ENCODE assay signal across 27 cellular contexts in genomic region chr15:63066302-63066701, GRCh38. TPM values are rescaled to one million over a fixed set of nuclear protein-coding genes. Genes with fewer than 3 reads are reported as not detected.
DNase-seq lines count a peak whose midpoint lies in the region; ATAC-seq, FAIRE-seq and TF ChIP-seq lines count a peak whose summit lies in the region.
"Had no signal": no experiment of that assay in that cellular context is flagged by ENCODE, and none has a peak within 500 bp of the region (broad histone marks: within the 10 kb centered on the region; RNA-seq: fewer than 3 reads in every experiment).

No MANE protein-coding gene starts in this region.

- ATAC-seq in GM21529 (IDR thresholded peaks at IDR 0.05; ENCODE audit: unreplicated experiment) (no peak), foreskin keratinocyte (no peak)
- ATAC-seq: activated CD8-positive, alpha-beta memory T cell treated with anti-CD3 and anti-CD28 coated beads, Interleukin-2, amount 10 ng/mL, durations not matched to agents 7 days and 5 days; CD8-positive, alpha-beta T cell; esophagus mucosa; gastrocnemius medialis; GM23338; HepG2; naive thymus-derived CD8-positive, alpha-beta T cell; PC-3; T-helper 17 cell had no signal

- H3K4me3 ChIP-seq in mesodermal cell (ENCODE audit: extremely low read depth, insufficient read depth, low read length, poor library complexity, severe bottlenecking) (no peak overlapping the region), transverse colon (no peak overlapping the region)
- H3K4me3 ChIP-seq: gastrocnemius medialis, GM23338, SJCRH30 had no signal

- H3K4me3 Mint-ChIP-seq in dendritic cell treated with granulocyte-macrophage colony-stimulating factor and Interleukin-4, amounts not matched to agents 40 ng/mL and 50 ng/mL, for 4 days = no peak overlapping the region
- H3K4me3 Mint-ChIP-seq: activated CD4-positive, alpha-beta T cell treated with anti-CD3 and anti-CD28 coated beads, Interleukin-2, amount 10 ng/mL, durations not matched to agents 7 days and 5 days; activated CD8-positive, alpha-beta memory T cell treated with anti-CD3 and anti-CD28 coated beads, Interleukin-2, amount 10 ng/mL, durations not matched to agents 7 days and 5 days; CD8-positive, alpha-beta T cell; GM23338; naive thymus-derived CD8-positive, alpha-beta T cell; T-helper 17 cell had no signal

- H3K27me3 Mint-ChIP-seq in dendritic cell treated with granulocyte-macrophage colony-stimulating factor and Interleukin-4, amounts not matched to agents 40 ng/mL and 50 ng/mL, for 4 days = no peaks in the 10 kb centered on the region
- H3K27me3 Mint-ChIP-seq: activated CD4-positive, alpha-beta T cell treated with anti-CD3 and anti-CD28 coated beads, Interleukin-2, amount 10 ng/mL, durations not matched to agents 7 days and 5 days; activated CD8-positive, alpha-beta memory T cell treated with anti-CD3 and anti-CD28 coated beads, Interleukin-2, amount 10 ng/mL, durations not matched to agents 7 days and 5 days; naive thymus-derived CD8-positive, alpha-beta T cell; T-helper 17 cell had no signal

- no peak for TF ChIP-seq CTCF in transverse colon (IDR thresholded peaks at IDR 0.05)
- no peak for TF ChIP-seq CTCF in foreskin keratinocyte (conservative IDR thresholded peaks at IDR 0.05)

- intact Hi-C loops in dendritic cell treated with granulocyte-macrophage colony-stimulating factor and Interleukin-4, amounts not matched to agents 40 ng/mL and 50 ng/mL, for 4 days (cut with micrococcal nuclease) = no loop called here
- intact Hi-C loops in transverse colon (cut with DNase I; ENCODE audit: low total_unique reads) = no loop called here

- peaks cover 8% of the 10 kb centered on the region for H3K4me1 Mint-ChIP-seq in dendritic cell treated with granulocyte-macrophage colony-stimulating factor and Interleukin-4, amounts not matched to agents 40 ng/mL and 50 ng/mL, for 4 days (ENCODE audit: low read depth)
- H3K4me1 Mint-ChIP-seq: activated CD4-positive, alpha-beta T cell treated with anti-CD3 and anti-CD28 coated beads, Interleukin-2, amount 10 ng/mL, durations not matched to agents 7 days and 5 days had no signal

- H3K9me3 Mint-ChIP-seq in dendritic cell treated with granulocyte-macrophage colony-stimulating factor and Interleukin-4, amounts not matched to agents 40 ng/mL and 50 ng/mL, for 4 days = no peaks in the 10 kb centered on the region
- H3K9me3 Mint-ChIP-seq: activated CD4-positive, alpha-beta T cell treated with anti-CD3 and anti-CD28 coated beads, Interleukin-2, amount 10 ng/mL, durations not matched to agents 7 days and 5 days; CD8-positive, alpha-beta T cell; GM23338; naive thymus-derived CD8-positive, alpha-beta T cell had no signal

- 100% methylated on average over 1 of the region's 3 CpGs; no CpG with 5 or more reads in 1 of the 2 experiments for WGBS in mesodermal cell (ENCODE audit: insufficient coverage in 2 of 2), 2 experiments
- WGBS in transverse colon (ENCODE audit: low coverage in 1 of 2), 2 donors = 58 to 82% methylated on average over 2 to 3 of the region's 3 CpGs

- TF ChIP-seq POLR2A in transverse colon (IDR thresholded peaks at IDR 0.05) = no peak

- H3K27ac ChIP-seq in mesodermal cell (ENCODE audit: low read depth, low read length, severe bottlenecking) = peak overlapping the region; percentile 52
- peak overlapping the region; percentile 10 to 96 (median 55) for H3K27ac ChIP-seq in transverse colon
- no peak overlapping the region for H3K27ac ChIP-seq in foreskin keratinocyte
- H3K27ac ChIP-seq: SJCRH30 had no signal

- H3K36me3 Mint-ChIP-seq in dendritic cell treated with granulocyte-macrophage colony-stimulating factor and Interleukin-4, amounts not matched to agents 40 ng/mL and 50 ng/mL, for 4 days (ENCODE audit: low read depth) = peaks cover 87% of the 10 kb centered on the region
- H3K36me3 Mint-ChIP-seq: activated CD8-positive, alpha-beta memory T cell treated with anti-CD3 and anti-CD28 coated beads, Interleukin-2, amount 10 ng/mL, durations not matched to agents 7 days and 5 days had no signal

- H3K4me1 ChIP-seq in mesodermal cell (ENCODE audit: control insufficient read depth, insufficient read depth, low read length, poor library complexity, severe bottlenecking) (peaks cover 8% of the 10 kb centered on the region), transverse colon (peaks cover 0 to 27% (median 0%) of the 10 kb centered on the region in 4 donors), foreskin keratinocyte (no peaks in the 10 kb centered on the region)
- H3K4me1 ChIP-seq: SJCRH30 had no signal

- H3K36me3 ChIP-seq in mesodermal cell (ENCODE audit: control insufficient read depth, insufficient read depth, low read length) (peaks cover 94% of the 10 kb centered on the region), transverse colon (peaks cover 0 to 74% (median 35%) of the 10 kb centered on the region in 4 donors)

- H3K9me3 ChIP-seq in mesodermal cell (ENCODE audit: control insufficient read depth, low read length) (no peaks in the 10 kb centered on the region), transverse colon (no peaks in the 10 kb centered on the region)
- H3K9me3 ChIP-seq: gastrocnemius medialis, SJCRH30 had no signal

- in situ Hi-C loops in transverse colon (cut with MboI; ENCODE audit: low pct_ligation_motif_present in 1 of 4, low pct_unique_long_range_greater_than_20kb in 1 of 4, low sequenced_read_pairs in 3 of 4) = no loop called here

- DNase-seq in RCC 7860 (ENCODE audit: low spot score) = peak; percentile 3
- no peak for DNase-seq in transverse colon
- no peak for DNase-seq in DMS53 treated with DMSO at 0.1 percent for 48 hours (lab: John Stamatoyannopoulos, UW; ENCODE audit: unreplicated experiment)
- no peak for DNase-seq in foreskin keratinocyte
- DNase-seq: activated CD4-positive, alpha-beta T cell treated with anti-CD3 and anti-CD28 coated beads, Interleukin-2, amount 10 ng/mL, durations not matched to agents 7 days and 5 days; activated CD8-positive, alpha-beta memory T cell treated with anti-CD3 and anti-CD28 coated beads, Interleukin-2, amount 10 ng/mL, durations not matched to agents 7 days and 5 days; activated naive CD4-positive, alpha-beta T cell treated with anti-CD3 and anti-CD28 coated beads, Interleukin-2, amount 50 U/mL, for 16 hours; AML-193; CD8-positive, alpha-beta T cell; effector CD8-positive, alpha-beta T cell; gastrocnemius medialis; kidney; mesendoderm; naive thymus-derived CD8-positive, alpha-beta T cell; NCI-H1092 treated with DMSO at 0.1 percent for 48 hours; NCI-H2029; NCI-H226; PC-3; SJCRH30; T-helper 17 cell had no signal

- no peak for TF ChIP-seq EP300 in transverse colon (IDR thresholded peaks at IDR 0.05; ENCODE audit: low read depth)

- no peak for FAIRE-seq in RCC 7860 (lab: Jason Lieb, UNC)
- FAIRE-seq: GM12891, HepG2, kidney had no signal

- H3K27ac Mint-ChIP-seq in dendritic cell treated with granulocyte-macrophage colony-stimulating factor and Interleukin-4, amounts not matched to agents 40 ng/mL and 50 ng/mL, for 4 days = peak overlapping the region; percentile 0
- H3K27ac Mint-ChIP-seq: activated CD4-positive, alpha-beta T cell treated with anti-CD3 and anti-CD28 coated beads, Interleukin-2, amount 10 ng/mL, durations not matched to agents 7 days and 5 days; activated CD8-positive, alpha-beta memory T cell treated with anti-CD3 and anti-CD28 coated beads, Interleukin-2, amount 10 ng/mL, durations not matched to agents 7 days and 5 days; CD8-positive, alpha-beta T cell; GM23338; T-helper 17 cell had no signal

- H3K27me3 ChIP-seq in transverse colon (no peaks in the 10 kb centered on the region), foreskin keratinocyte (no peaks in the 10 kb centered on the region)
- H3K27me3 ChIP-seq: gastrocnemius medialis, SJCRH30 had no signal

RNA-seq across cellular contexts. Expression of gene TPM1, which starts 23.8 kb away (rescaled TPM):
- 1,311 TPM for polyA plus RNA-seq in mesodermal cell (2013, experiment 1 of 2)
- 1,352 TPM for polyA plus RNA-seq in mesodermal cell (2013, experiment 2 of 2)
- 1,000 to 10,000 TPM in 2 of 4 donors, 100 to 1,000 TPM in 2; 775 to 2,480 (median 1,140) TPM for total RNA-seq in transverse colon
- 152 and 167 TPM in 2 replicates for total RNA-seq in foreskin keratinocyte
- polyA plus RNA-seq in foreskin keratinocyte = 116 and 124 TPM in 2 replicates

RNA-seq across cellular contexts. Expression of gene LACTB, which starts 55.4 kb away (rescaled TPM):
- polyA plus RNA-seq in mesodermal cell (2013, experiment 1 of 2) = 10.2 TPM
- 11.0 TPM for polyA plus RNA-seq in mesodermal cell (2013, experiment 2 of 2)
- total RNA-seq in transverse colon = 10 to 100 TPM in 3 of 4 donors, 1 to 10 TPM in 1; 6.7 to 20.6 (median 19.6) TPM
- total RNA-seq in foreskin keratinocyte = 15.0 and 15.8 TPM in 2 replicates
- 10.8 and 11.0 TPM in 2 replicates for polyA plus RNA-seq in foreskin keratinocyte
